8 cellular contexts compared by ENCODE assay signal in the genomic region with DNA sequence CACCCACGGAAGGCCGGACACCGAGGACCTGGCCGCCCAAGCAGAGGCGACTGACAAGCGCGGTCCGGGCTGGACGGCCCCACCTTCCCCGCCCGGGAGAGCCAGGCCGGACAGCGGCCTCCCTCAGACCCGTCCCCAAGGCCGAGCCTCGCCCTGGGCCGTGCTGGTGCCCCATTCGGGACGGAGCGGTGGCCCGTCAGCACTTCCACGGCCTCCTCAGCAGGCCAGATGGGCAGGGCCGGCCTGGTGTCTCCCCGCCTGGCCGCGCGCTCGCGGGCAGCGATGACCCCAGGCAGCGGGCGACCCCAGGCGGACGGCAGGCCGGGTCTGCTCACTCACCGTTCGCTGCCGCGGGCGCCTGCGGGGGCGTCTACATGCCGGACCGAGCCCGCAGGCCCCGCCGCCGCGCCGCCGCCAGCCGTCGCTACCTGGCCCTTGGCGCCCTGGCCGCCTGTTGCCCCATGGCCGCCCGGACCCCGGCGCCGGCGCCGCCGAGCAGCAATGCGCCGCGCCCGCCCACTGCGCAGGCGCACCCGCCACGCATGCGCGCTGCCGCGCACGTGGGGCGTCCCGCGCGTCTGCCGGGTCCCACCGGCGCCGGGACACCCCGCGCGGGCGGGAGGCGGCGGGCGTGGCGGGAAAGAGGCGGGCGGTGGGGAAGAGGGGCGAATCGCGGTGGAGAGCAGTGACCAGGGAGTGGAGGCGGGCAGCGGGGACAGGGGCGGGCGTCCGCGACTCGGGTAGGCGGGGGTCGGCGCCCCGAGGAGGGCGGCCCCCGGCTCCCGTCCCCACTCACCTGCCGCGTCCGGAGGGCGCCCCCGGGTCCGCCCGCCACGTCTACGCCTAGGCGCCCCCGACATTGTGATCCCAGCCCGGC. TPM values are rescaled to one million over a fixed set of nuclear protein-coding genes. Genes with fewer than 3 reads are reported as not detected.
DNase-seq lines count a peak whose midpoint lies in the region; ATAC-seq, FAIRE-seq and TF ChIP-seq lines count a peak whose summit lies in the region.

A gene with protein sequence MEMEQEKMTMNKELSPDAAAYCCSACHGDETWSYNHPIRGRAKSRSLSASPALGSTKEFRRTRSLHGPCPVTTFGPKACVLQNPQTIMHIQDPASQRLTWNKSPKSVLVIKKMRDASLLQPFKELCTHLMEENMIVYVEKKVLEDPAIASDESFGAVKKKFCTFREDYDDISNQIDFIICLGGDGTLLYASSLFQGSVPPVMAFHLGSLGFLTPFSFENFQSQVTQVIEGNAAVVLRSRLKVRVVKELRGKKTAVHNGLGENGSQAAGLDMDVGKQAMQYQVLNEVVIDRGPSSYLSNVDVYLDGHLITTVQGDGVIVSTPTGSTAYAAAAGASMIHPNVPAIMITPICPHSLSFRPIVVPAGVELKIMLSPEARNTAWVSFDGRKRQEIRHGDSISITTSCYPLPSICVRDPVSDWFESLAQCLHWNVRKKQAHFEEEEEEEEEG (minus strand): TSS at position 521 of the 877 bp plus-strand sequence. CDS start 13,064 bp downstream, outside the sequence.

- H3K27ac Mint-ChIP-seq in CD4-positive, alpha-beta T cell, result peak within 1 kb of the TSS; percentile 93

- POLR2A ChIA-PET in CD4-positive, alpha-beta T cell (lab: Charles Lee), result interaction anchor here (1.7 to 2.4 kb wide), 2 partner anchors 131 to 403 kb away, joined by 3 to 23 read pairs; partner anchors contain the start of gene AURKAIP1

- FAIRE-seq in GM19239 (lab: Jason Lieb, UNC), result no peak

- H3K9me3 Mint-ChIP-seq in CD4-positive, alpha-beta T cell, result no peaks in the 10 kb centered on the region

- H3K9me3 ChIP-seq in CD4-positive, alpha-beta T cell (ENCODE audit: control insufficient read depth, low read length), result no peaks in the 10 kb centered on the region
- H3K9me3 ChIP-seq in neuron (ENCODE audit: low read length), result peaks cover 2% of the 10 kb centered on the region
- H3K9me3 ChIP-seq in stomach smooth muscle (ENCODE audit: control insufficient read depth in 2 of 2, low read length in 2 of 2), result no peaks in the 10 kb centered on the region

- peak within 1 kb of the TSS; percentile 59 to 72 for H3K4me3 ChIP-seq in foreskin fibroblast (ENCODE audit: low read depth in 1 of 2, low read length in 2 of 2)
- peak within 1 kb of the TSS; percentile 97 for H3K4me3 ChIP-seq in neuron (ENCODE audit: low read length)
- peak within 1 kb of the TSS; percentile 77 to 85 for H3K4me3 ChIP-seq in stomach smooth muscle (ENCODE audit: low read length in 2 of 2)

- no peak for TF ChIP-seq CTCF in CD4-positive, alpha-beta T cell (IDR thresholded peaks at IDR 0.05)
- TF ChIP-seq CTCF in foreskin fibroblast (IDR thresholded peaks at IDR 0.05; ENCODE audit: low read depth, low read length), result no peak

- H2AFZ ChIP-seq in neuron (ENCODE audit: low read depth, low read length), result peak within 1 kb of the TSS; percentile 75

- ATAC-seq in CD4-positive, alpha-beta T cell (ENCODE audit: poor library complexity), result peak; percentile 52
- ATAC-seq in HG03442 (IDR thresholded peaks at IDR 0.05; ENCODE audit: unreplicated experiment), result peak; percentile 40

- no peaks in the 10 kb centered on the region for H3K27me3 ChIP-seq in CD4-positive, alpha-beta T cell (ENCODE audit: control insufficient read depth, insufficient read depth, low read length)
- H3K27me3 ChIP-seq in neuron (ENCODE audit: insufficient read depth, low read length), result no peaks in the 10 kb centered on the region
- no peaks in the 10 kb centered on the region for H3K27me3 ChIP-seq in stomach smooth muscle (ENCODE audit: control insufficient read depth in 1 of 2, insufficient read depth in 2 of 2, low read length in 2 of 2)

- H3K36me3 ChIP-seq in neuron (ENCODE audit: insufficient read depth, low read length) (no peaks in the 10 kb centered on the region), stomach smooth muscle (ENCODE audit: control insufficient read depth in 2 of 2, insufficient read depth in 2 of 2, low read length in 2 of 2) (no peaks in the 10 kb centered on the region)

- H3K27ac ChIP-seq in CD4-positive, alpha-beta T cell (ENCODE audit: low read depth, low read length), result peak within 1 kb of the TSS; percentile 82
- H3K27ac ChIP-seq in stomach smooth muscle (ENCODE audit: low read length), result peak within 1 kb of the TSS; percentile 70

- intact Hi-C loops in CD4-positive, alpha-beta T cell (cut with DNase I, micrococcal nuclease), result loop anchor here in 1 of 2 experiments (2.0 kb wide), 2 partner anchors 113 to 131 kb away; partner anchors contain the start of gene GNB1

- peaks cover 63% of the 10 kb centered on the region for H3K4me1 Mint-ChIP-seq in CD4-positive, alpha-beta T cell (ENCODE audit: low read depth)

- H3K4me3 Mint-ChIP-seq in CD4-positive, alpha-beta T cell, result peak within 1 kb of the TSS; percentile 94

- peak; percentile 42 to 80 (median 66) for DNase-seq in CD4-positive, alpha-beta T cell
- peak; percentile 85 for DNase-seq in GM19239 (ENCODE audit: insufficient read length, low spot score)
- peak; percentile 61 for DNase-seq in RKO (ENCODE audit: low spot score)
- DNase-seq in activated effector memory CD4-positive, alpha-beta T cell treated with anti-CD3 and anti-CD28 coated beads, Interleukin-2, amount 50 U/mL, for 16 hours, result peak; percentile 91
- peak; percentile 55 to 86 for DNase-seq in foreskin fibroblast

- peak within 1 kb of the TSS; percentile 74 to 86 for H3K9ac ChIP-seq in stomach smooth muscle (ENCODE audit: low read length in 2 of 2)

- no peaks in the 10 kb centered on the region for H3K27me3 Mint-ChIP-seq in CD4-positive, alpha-beta T cell

- H3K36me3 Mint-ChIP-seq in CD4-positive, alpha-beta T cell (ENCODE audit: low read depth), result peaks cover 13% of the 10 kb centered on the region

- CTCF ChIA-PET in CD4-positive, alpha-beta T cell (lab: Charles Lee), result interaction anchor here (0.8 to 1.2 kb wide), 2 partner anchors 131 kb away, joined by 3 read pairs; no protein-coding TSS in a partner anchor

- H3K4me1 ChIP-seq in neuron (ENCODE audit: insufficient read depth, low read length) (peaks cover 32% of the 10 kb centered on the region), stomach smooth muscle (ENCODE audit: control insufficient read depth, insufficient read depth, low read length) (peaks cover 48% of the 10 kb centered on the region)

RNA-seq across cellular contexts. Expression of the gene that starts here (rescaled TPM):
- total RNA-seq in CD4-positive, alpha-beta T cell, result 10 to 100 TPM; 19.9 to 25.1 TPM

Comparison
In these comparisons a context has a peak if more than half of its experiments do, and no peak if none do; other contexts are left out.
1. Peak in every context shown above with its lines: DNase-seq, ATAC-seq, H3K4me3 ChIP-seq and H3K27ac ChIP-seq.